10 cellular contexts compared by ENCODE assay signal in genomic region chr1:68256824-68257223, GRCh38. TPM values are rescaled to one million over a fixed set of nuclear protein-coding genes. Genes with fewer than 3 reads are reported as not detected.
"Had no signal": no experiment of that assay in that cellular context is flagged by ENCODE, and none has a peak within 500 bp of the region (broad histone marks: within the 10 kb centered on the region; RNA-seq: fewer than 3 reads in every experiment).

No MANE protein-coding gene starts in this region.

RNA-seq across cellular contexts. Expression of gene WLS, which starts 24.5 kb away (rescaled TPM):
- total RNA-seq: activated CD4-positive, alpha-beta memory T cell treated with anti-CD3 and anti-CD28 coated beads for 36 hours; activated CD4-positive, alpha-beta T cell treated with anti-CD3 and anti-CD28 coated beads for 36 hours; activated CD4-positive, alpha-beta T cell treated with anti-CD3 and anti-CD28 coated beads, Interleukin-2, amount 10 ng/mL, durations not matched to agents 24 days and 14 days; activated CD8-positive, alpha-beta memory T cell treated with anti-CD3 and anti-CD28 coated beads for 36 hours; activated CD8-positive, alpha-beta memory T cell treated with anti-CD3 and anti-CD28 coated beads, Interleukin-2, amount 10 ng/mL, durations not matched to agents 7 days and 5 days; activated CD8-positive, alpha-beta T cell treated with anti-CD3 and anti-CD28 coated beads, Interleukin-2, amount 10 ng/mL, durations not matched to agents 7 days and 5 days; activated naive CD4-positive, alpha-beta T cell treated with anti-CD3 and anti-CD28 coated beads for 36 hours; activated naive CD8-positive, alpha-beta T cell treated with anti-CD3 and anti-CD28 coated beads for 36 hours; activated T-helper 2 cell treated with anti-CD3 and anti-CD28 coated beads, Interferon-gamma antibody, Interleukin-2, Interleukin-4, amounts not matched to agents 10 μg/mL and 5 μg/mL and 100 μg/mL, durations not matched to agents 14 hours and 24 hours and 36 hours; T-helper 2 cell treated with Interferon-gamma antibody and Interleukin-4, amounts not matched to agents 100 ng/mL and 5 ng/mL, for 36 hours had no signal
